8 cellular contexts compared by ENCODE assay signal in genomic region chr6:98832282-98833100, GRCh38. TPM values are rescaled to one million over a fixed set of nuclear protein-coding genes. Genes with fewer than 3 reads are reported as not detected.
A peak's percentile ranks its signal among the peaks of the same experiment; 100 is the strongest.
DNase-seq lines count a peak whose midpoint lies in the region; ATAC-seq and TF ChIP-seq lines count a peak whose summit lies in the region.

No MANE protein-coding gene starts in this region.

- ATAC-seq in activated T-cell treated with anti-CD3 and anti-CD28 coated beads, Interleukin-2, amount 50 U/mL, for 4 hours = peak; percentile 19 to 22
- no peak for ATAC-seq in GM21723 (IDR thresholded peaks at IDR 0.05; ENCODE audit: unreplicated experiment)
- no peak for ATAC-seq in HG03108 (IDR thresholded peaks at IDR 0.05; ENCODE audit: unreplicated experiment)
- no peak for ATAC-seq in left lobe of liver

- peak overlapping the region; percentile 99 for H3K27ac Mint-ChIP-seq in neural progenitor cell

- peaks cover 81% of the 10 kb centered on the region for H3K27me3 Mint-ChIP-seq in activated T-cell treated with anti-CD3 and anti-CD28 coated beads, Interleukin-2, amount 50 U/mL, for 4 hours (ENCODE audit: low read depth)
- H3K27me3 Mint-ChIP-seq in neural progenitor cell (ENCODE audit: insufficient read depth, low read depth) = peaks cover 2% of the 10 kb centered on the region

- POLR2A ChIA-PET in RWPE1 (lab: Yijun Ruan, JAX; ENCODE audit: low non-redundant PET) = no interaction called here

- H3K4me1 ChIP-seq in fibroblast of lung (ENCODE audit: control insufficient read depth, extremely low read depth, insufficient read depth, low read length) (peaks cover 6% of the 10 kb centered on the region), neural progenitor cell (peaks cover 61% of the 10 kb centered on the region)

- DNase-seq in activated T-cell treated with anti-CD3 and anti-CD28 coated beads, Interleukin-2, amount 50 U/mL, for 4 hours = no peak
- no peak for DNase-seq in activated T-cell treated with anti-CD3 and anti-CD28 coated beads, Interleukin-2, amount 50 U/mL, for 48 hours
- DNase-seq in RWPE1 (ENCODE audit: low spot score) (peak; percentile 58), fibroblast of lung (ENCODE audit: low read depth in 2 of 2) (peak; percentile 60 to 95), neural progenitor cell (ENCODE audit: low spot score) (peak; percentile 58), left lobe of liver (ENCODE audit: low spot score) (no peak)

- TF ChIP-seq CTCF in RWPE1 (conservative IDR thresholded peaks at IDR 0.05; ENCODE audit: low read depth) (no peak), fibroblast of lung (conservative IDR thresholded peaks at IDR 0.05 in 1 of 2, IDR thresholded peaks at IDR 0.05 in 1 of 2; ENCODE audit: low read depth in 1 of 2, low read length in 2 of 2) (no peak), neural progenitor cell (IDR thresholded peaks at IDR 0.05) (no peak)

- H3K36me3 Mint-ChIP-seq in activated T-cell treated with anti-CD3 and anti-CD28 coated beads, Interleukin-2, amount 50 U/mL, for 4 hours (ENCODE audit: insufficient read depth) = no peaks in the 10 kb centered on the region
- H3K36me3 Mint-ChIP-seq in neural progenitor cell = peaks cover 15% of the 10 kb centered on the region

- H2AFZ ChIP-seq in fibroblast of lung (ENCODE audit: low read length) (peak overlapping the region; percentile 33), neural progenitor cell (replicated peaks) (peak overlapping the region; percentile 77)

- H3K9ac ChIP-seq in fibroblast of lung (ENCODE audit: insufficient read depth, low read length) (no peak overlapping the region), neural progenitor cell (no peak overlapping the region)

- H3K79me2 ChIP-seq in fibroblast of lung (ENCODE audit: control insufficient read depth, insufficient read depth, low read length) (no peaks in the 10 kb centered on the region), neural progenitor cell (ENCODE audit: low read depth) (peaks cover 24% of the 10 kb centered on the region)

- H3K4me3 Mint-ChIP-seq in activated T-cell treated with anti-CD3 and anti-CD28 coated beads, Interleukin-2, amount 50 U/mL, for 4 hours = peak overlapping the region; percentile 86
- peak overlapping the region; percentile 92 for H3K4me3 Mint-ChIP-seq in neural progenitor cell

- CTCF ChIA-PET in RWPE1 (lab: Yijun Ruan, JAX) = interaction anchor here (1.0 to 2.8 kb wide), 2 partner anchors 13 to 322 kb away, joined by 3 to 11 read pairs; no protein-coding TSS in a partner anchor

- peaks cover 71% of the 10 kb centered on the region for H3K27me3 ChIP-seq in fibroblast of lung (ENCODE audit: control insufficient read depth, insufficient read depth, low read length)
- H3K27me3 ChIP-seq in neural progenitor cell = peaks cover 91% of the 10 kb centered on the region

- H3K9me3 Mint-ChIP-seq in activated T-cell treated with anti-CD3 and anti-CD28 coated beads, Interleukin-2, amount 50 U/mL, for 4 hours = no peaks in the 10 kb centered on the region
- peaks cover 2% of the 10 kb centered on the region for H3K9me3 Mint-ChIP-seq in neural progenitor cell

- H3K4me3 ChIP-seq in fibroblast of lung (replicated peaks in 1 of 4; ENCODE audit: control extremely low read depth in 1 of 4, insufficient read depth in 1 of 4, low read depth in 3 of 4, low read length in 4 of 4) (peak overlapping the region in 3 of 4 experiments; percentile 26 to 55 (median 46)), neural progenitor cell (peak overlapping the region; percentile 56)

- H3K9me3 ChIP-seq in fibroblast of lung (ENCODE audit: control insufficient read depth, insufficient read depth, low read depth, low read length) (no peaks in the 10 kb centered on the region), neural progenitor cell (ENCODE audit: low read depth) (no peaks in the 10 kb centered on the region)

- H3K27ac ChIP-seq in RWPE1 (no peak overlapping the region), fibroblast of lung (ENCODE audit: insufficient read depth, low read length) (no peak overlapping the region), neural progenitor cell (no peak overlapping the region)

- H4K20me1 ChIP-seq in fibroblast of lung (ENCODE audit: control insufficient read depth, extremely low read depth, insufficient read depth, low read length) (no peaks in the 10 kb centered on the region), neural progenitor cell (ENCODE audit: low read depth) (peaks cover 38% of the 10 kb centered on the region)

- H3K4me2 ChIP-seq in fibroblast of lung (ENCODE audit: extremely low read depth, insufficient read depth, low read length) = peak overlapping the region; percentile 88
- peak overlapping the region; percentile 88 for H3K4me2 ChIP-seq in neural progenitor cell

- peaks cover 45% of the 10 kb centered on the region for H3K4me1 Mint-ChIP-seq in activated T-cell treated with anti-CD3 and anti-CD28 coated beads, Interleukin-2, amount 50 U/mL, for 4 hours (ENCODE audit: low read depth)
- peaks cover 37% of the 10 kb centered on the region for H3K4me1 Mint-ChIP-seq in neural progenitor cell

- peaks cover 60% of the 10 kb centered on the region for H3F3A ChIP-seq in neural progenitor cell (ENCODE audit: low read depth)

- H3K36me3 ChIP-seq in fibroblast of lung (ENCODE audit: control insufficient read depth, insufficient read depth, low read length) (no peaks in the 10 kb centered on the region), neural progenitor cell (no peaks in the 10 kb centered on the region)

RNA-seq across cellular contexts. Expression of gene POU3F2, which starts 1.9 kb away (rescaled TPM):
- not detected for total RNA-seq in activated T-cell treated with anti-CD3 and anti-CD28 coated beads, Interleukin-2, amount 50 U/mL, for 4 hours
- not detected in 2 replicates for total RNA-seq in fibroblast of lung
- not detected in 2 replicates for polyA plus RNA-seq in fibroblast of lung
- not detected in 2 replicates for polyA plus RNA-seq in fibroblast of lung (2012)
- not detected in 2 replicates for polyA minus RNA-seq in fibroblast of lung (ENCODE audit: low replicate concordance)
- 8.8 and 12.2 TPM in 2 replicates for total RNA-seq in neural progenitor cell (ENCODE audit: low replicate concordance)
- total RNA-seq in left lobe of liver = not detected

Comparison
In these comparisons a context has a peak if more than half of its experiments do, and no peak if none do; other contexts are left out.
1. ATAC-seq: peak in activated T-cell treated with anti-CD3 and anti-CD28 coated beads, Interleukin-2, amount 50 U/mL, for 4 hours (2 of 2); none in GM21723 (single experiment), HG03108 (single experiment) and left lobe of liver (single experiment).
2. DNase-seq: peak in RWPE1 (single experiment), fibroblast of lung (2 of 2) and neural progenitor cell (single experiment); none in activated T-cell treated with anti-CD3 and anti-CD28 coated beads, Interleukin-2, amount 50 U/mL, for 4 hours (single experiment), activated T-cell treated with anti-CD3 and anti-CD28 coated beads, Interleukin-2, amount 50 U/mL, for 48 hours (0 of 2) and left lobe of liver (single experiment).